In genomic region chr16:74747716-74748041, GRCh38 we compare ENCODE assay signal across 1 cellular context.
TF ChIP-seq lines count a peak whose summit lies in the region.

No MANE protein-coding gene starts in this region.

TF ChIP-seq in H1, 55 proteins besides CTCF, POLR2A, EP300 and RAD21:
- no peak for TF ChIP-seq GABPA (IDR thresholded peaks at IDR 0.05; ENCODE audit: borderline replicate concordance, insufficient read depth, low read length)
- TF ChIP-seq CEBPB (IDR thresholded peaks at IDR 0.05; ENCODE audit: low read depth, low read length), result no peak
- no peak for TF ChIP-seq HDAC6 (IDR thresholded peaks at IDR 0.05; ENCODE audit: low read depth, low read length)
